In the genomic region with DNA sequence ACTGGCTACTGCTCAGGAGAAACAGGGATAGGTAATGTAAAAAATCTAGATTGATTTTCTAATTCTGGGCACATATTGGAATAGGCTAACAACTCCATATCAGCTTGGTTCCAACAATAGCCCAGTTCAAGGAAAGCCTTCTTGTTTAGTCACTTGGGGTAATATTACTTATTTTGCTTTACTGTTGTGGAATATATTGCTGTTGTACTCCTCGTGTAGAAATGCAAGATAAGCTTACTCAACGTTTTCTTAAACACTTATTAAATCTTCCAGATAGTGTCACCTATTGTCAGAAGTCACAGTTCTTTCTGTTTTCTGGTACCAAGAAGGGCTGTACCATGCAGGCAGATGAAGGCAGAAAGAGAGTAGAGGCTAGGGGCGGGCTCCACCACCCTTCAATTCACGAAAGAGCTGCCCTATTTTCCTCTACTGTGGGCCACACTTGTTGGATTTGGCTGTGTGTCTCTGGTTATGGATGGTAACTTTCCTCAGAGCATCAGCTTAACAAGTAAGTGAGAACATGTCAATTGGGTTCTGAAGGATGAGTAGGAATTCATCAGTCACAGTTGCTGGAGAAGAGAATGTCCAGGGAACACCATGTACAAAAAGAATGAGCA, we compare ENCODE assay signal across 28 cellular contexts.
"Had no signal": no experiment of that assay in that cellular context is flagged by ENCODE, and none has a peak within 500 bp of the region (broad histone marks: within the 10 kb centered on the region; RNA-seq: fewer than 3 reads in every experiment).

No MANE protein-coding gene starts in this region.

- H3K27ac ChIP-seq: left lung, neutrophil, right lobe of liver, uterus, WERI-Rb-1 had no signal

- H3K27me3 ChIP-seq: gastrocnemius medialis, left lung, neutrophil, right lobe of liver, uterus had no signal

- ATAC-seq: activated CD4-positive, CD25-positive, alpha-beta regulatory T cell treated with anti-CD3 and anti-CD28 coated beads, Interleukin-2, amount 50 U/mL, for 24 hours; activated naive CD8-positive, alpha-beta T cell treated with anti-CD3 and anti-CD28 coated beads, Interleukin-2, amount 50 U/mL, for 24 hours; activated T-cell treated with anti-CD3 and anti-CD28 coated beads, Interleukin-2, amount 50 U/mL, for 4 hours; activated T-helper 17 cell treated with anti-CD3 and anti-CD28 coated beads, Interleukin-2, amount 50 U/mL, for 72 hours; gastrocnemius medialis; left lung; stimulated activated naive CD8-positive, alpha-beta T cell treated with anti-CD3 and anti-CD28 coated beads, Interleukin-15, Interleukin-2, amounts not matched to agents 100 U/mL and 50 U/mL, for 24 hours had no signal

- H3K9me3 ChIP-seq: gastrocnemius medialis, left lung, neutrophil, right lobe of liver, uterus had no signal

- H3K4me1 ChIP-seq: gastrocnemius medialis, left lung, uterus had no signal

- H3K36me3 Mint-ChIP-seq: activated naive CD4-positive, alpha-beta T cell treated with anti-CD3 and anti-CD28 coated beads, Interleukin-2, amount 50 U/mL, for 24 hours had no signal

- H3K36me3 ChIP-seq: gastrocnemius medialis, left lung, neutrophil, right lobe of liver, uterus, WERI-Rb-1 had no signal

- DNase-seq: activated CD4-positive, alpha-beta T cell treated with anti-CD3 and anti-CD28 coated beads for 48 hours; activated CD4-positive, alpha-beta T cell treated with anti-CD3 and anti-CD28 coated beads, Interleukin-2, amount 50 U/mL, for 48 hours; activated gamma-delta T cell treated with Interleukin-2 at 50 U/mL for 16 hours; activated naive CD8-positive, alpha-beta T cell treated with anti-CD3 and anti-CD28 coated beads, Interleukin-2, amount 50 U/mL, for 24 hours; activated T-cell treated with anti-CD3 and anti-CD28 coated beads, Interleukin-2, amount 50 U/mL, for 4 hours; amygdala; effector memory CD4-positive, alpha-beta T cell; gastrocnemius medialis; hippocampal formation; left lung; mesendoderm; nephron progenitor cell; stimulated activated CD4-positive, alpha-beta T cell treated with anti-CD3 and anti-CD28 coated beads, Interleukin-4, amount 100 ng/mL, for 1 hour; stimulated activated naive CD8-positive, alpha-beta T cell treated with anti-CD3 and anti-CD28 coated beads, Interleukin-15, Interleukin-2, amounts not matched to agents 100 U/mL and 50 U/mL, for 24 hours; SW 1271; T1000; WERI-Rb-1 had no signal

- H3K27ac Mint-ChIP-seq: activated naive CD4-positive, alpha-beta T cell treated with anti-CD3 and anti-CD28 coated beads, Interleukin-2, amount 50 U/mL, for 24 hours; activated naive CD8-positive, alpha-beta T cell treated with anti-CD3 and anti-CD28 coated beads, Interleukin-2, amount 50 U/mL, for 24 hours; activated T-helper 17 cell treated with anti-CD3 and anti-CD28 coated beads, Interleukin-2, amount 50 U/mL, for 72 hours; progenitor cell of endocrine pancreas; T-helper 1 cell treated with Interleukin-12 subunit alpha and Interleukin-12 subunit beta and Interleukin-4 antibody, amounts not matched to agents 30 μg/mL and 1 μg/mL, for 36 hours; type B pancreatic cell had no signal

- H3K9me3 Mint-ChIP-seq: activated naive CD4-positive, alpha-beta T cell treated with anti-CD3 and anti-CD28 coated beads, Interleukin-2, amount 50 U/mL, for 24 hours; activated naive CD8-positive, alpha-beta T cell treated with anti-CD3 and anti-CD28 coated beads, Interleukin-2, amount 50 U/mL, for 24 hours; activated T-cell treated with anti-CD3 and anti-CD28 coated beads, Interleukin-2, amount 50 U/mL, for 4 hours; activated T-helper 17 cell treated with anti-CD3 and anti-CD28 coated beads, Interleukin-2, amount 50 U/mL, for 72 hours; central memory CD8-positive, alpha-beta T cell; T-helper 1 cell treated with Interleukin-12 subunit alpha and Interleukin-12 subunit beta and Interleukin-4 antibody, amounts not matched to agents 30 μg/mL and 1 μg/mL, for 36 hours had no signal

- H3K4me3 ChIP-seq: gastrocnemius medialis, left lung, lung, right lobe of liver, uterus had no signal

- H3K27me3 Mint-ChIP-seq: activated naive CD4-positive, alpha-beta T cell treated with anti-CD3 and anti-CD28 coated beads, Interleukin-2, amount 50 U/mL, for 24 hours; activated naive CD8-positive, alpha-beta T cell treated with anti-CD3 and anti-CD28 coated beads, Interleukin-2, amount 50 U/mL, for 24 hours; progenitor cell of endocrine pancreas; type B pancreatic cell had no signal

- H3K4me1 Mint-ChIP-seq: activated naive CD4-positive, alpha-beta T cell treated with anti-CD3 and anti-CD28 coated beads, Interleukin-2, amount 50 U/mL, for 24 hours; activated naive CD8-positive, alpha-beta T cell treated with anti-CD3 and anti-CD28 coated beads, Interleukin-2, amount 50 U/mL, for 24 hours; activated T-helper 17 cell treated with anti-CD3 and anti-CD28 coated beads, Interleukin-2, amount 50 U/mL, for 72 hours; central memory CD8-positive, alpha-beta T cell had no signal

- H3K4me3 Mint-ChIP-seq: activated naive CD4-positive, alpha-beta T cell treated with anti-CD3 and anti-CD28 coated beads, Interleukin-2, amount 50 U/mL, for 24 hours; activated naive CD8-positive, alpha-beta T cell treated with anti-CD3 and anti-CD28 coated beads, Interleukin-2, amount 50 U/mL, for 24 hours; activated T-cell treated with anti-CD3 and anti-CD28 coated beads, Interleukin-2, amount 50 U/mL, for 4 hours; activated T-helper 17 cell treated with anti-CD3 and anti-CD28 coated beads, Interleukin-2, amount 50 U/mL, for 72 hours; central memory CD8-positive, alpha-beta T cell; nephron progenitor cell; T-helper 1 cell treated with Interleukin-12 subunit alpha and Interleukin-12 subunit beta and Interleukin-4 antibody, amounts not matched to agents 30 μg/mL and 1 μg/mL, for 36 hours; type B pancreatic cell had no signal
